ENCODE assay signal across 8 cellular contexts in genomic region chr12:4526923-4527546, GRCh38. TPM values are rescaled to one million over a fixed set of nuclear protein-coding genes. Genes with fewer than 3 reads are reported as not detected.
DNase-seq lines count a peak whose midpoint lies in the region; ATAC-seq, FAIRE-seq and TF ChIP-seq lines count a peak whose summit lies in the region.

No MANE protein-coding gene starts in this region.

- WGBS in A549 (ENCODE audit: missing lambda C conversion rate) = 90% methylated on average over 2 of the region's 2 CpGs
- WGBS in hepatocyte (ENCODE audit: low lambda C conversion rate, missing lambda C conversion rate) = 89% methylated on average over 2 of the region's 2 CpGs

- H3K4me2 ChIP-seq in A549 (no peak overlapping the region), hepatocyte (no peak overlapping the region)

- CTCF ChIA-PET in A549 (lab: Yijun Ruan, JAX) = interaction anchor here (0.7 to 3.2 kb wide), 15 partner anchors 8 to 643 kb away, joined by 3 to 9 read pairs (median 3); a partner anchor contains a TSS

- no peak overlapping the region for H2AFZ ChIP-seq in hepatocyte

- TF ChIP-seq CTCF in A549 (IDR thresholded peaks at IDR 0.05) (peak; percentile 35; the same call in 2 of the 3 replicates), GM10266 (IDR thresholded peaks at IDR 0.05; ENCODE audit: control insufficient read depth, insufficient read depth, low read depth, missing control alignments) (peak; percentile 18), RWPE2 (IDR thresholded peaks at IDR 0.05; ENCODE audit: poor library complexity, severe bottlenecking) (peak; percentile 83), hepatocyte (IDR thresholded peaks at IDR 0.05; ENCODE audit: poor library complexity) (peak; percentile 65)

- H3K36me3 Mint-ChIP-seq in activated naive CD8-positive, alpha-beta T cell treated with anti-CD3 and anti-CD28 coated beads, Interleukin-2, amount 50 U/mL, for 24 hours (ENCODE audit: low read depth) = peaks cover 21% of the 10 kb centered on the region

- TF ChIP-seq POLR2A in A549 (IDR thresholded peaks at IDR 0.05; ENCODE audit: low read length) = no peak

- no peak for ATAC-seq in A549
- no peak for ATAC-seq in RWPE2 (ENCODE audit: low read depth)
- no peak for ATAC-seq in activated naive CD8-positive, alpha-beta T cell treated with anti-CD3 and anti-CD28 coated beads, Interleukin-2, amount 50 U/mL, for 24 hours

- H3K27me3 Mint-ChIP-seq in activated naive CD8-positive, alpha-beta T cell treated with anti-CD3 and anti-CD28 coated beads, Interleukin-2, amount 50 U/mL, for 24 hours = no peaks in the 10 kb centered on the region

- H3K27ac Mint-ChIP-seq in activated naive CD8-positive, alpha-beta T cell treated with anti-CD3 and anti-CD28 coated beads, Interleukin-2, amount 50 U/mL, for 24 hours = no peak overlapping the region

- H3K4me3 Mint-ChIP-seq in activated naive CD8-positive, alpha-beta T cell treated with anti-CD3 and anti-CD28 coated beads, Interleukin-2, amount 50 U/mL, for 24 hours = no peak overlapping the region

- TF ChIP-seq EP300 in A549 (IDR thresholded peaks at IDR 0.05) = no peak

- peaks cover 95% of the 10 kb centered on the region for H3K36me3 ChIP-seq in RWPE2 (ENCODE audit: low read depth)
- no peaks in the 10 kb centered on the region for H3K36me3 ChIP-seq in hepatocyte (replicated peaks; ENCODE audit: insufficient read depth, low read depth)

- POLR2A ChIA-PET in A549 (lab: Yijun Ruan, JAX) = no interaction called here

- H3K4me3 ChIP-seq in A549 (no peak overlapping the region), RWPE2 (ENCODE audit: severe bottlenecking) (no peak overlapping the region), hepatocyte (no peak overlapping the region)

- no peak overlapping the region for H3K27ac ChIP-seq in A549
- H3K27ac ChIP-seq in RWPE2 (ENCODE audit: poor library complexity, severe bottlenecking) = no peak overlapping the region
- H3K27ac ChIP-seq in hepatocyte = no peak overlapping the region

- peaks cover 3% of the 10 kb centered on the region for H3K4me1 Mint-ChIP-seq in activated naive CD8-positive, alpha-beta T cell treated with anti-CD3 and anti-CD28 coated beads, Interleukin-2, amount 50 U/mL, for 24 hours

- H3K79me2 ChIP-seq in hepatocyte = no peaks in the 10 kb centered on the region

- H3K9me3 ChIP-seq in A549 (no peaks in the 10 kb centered on the region), RWPE2 (ENCODE audit: severe bottlenecking) (no peaks in the 10 kb centered on the region), hepatocyte (ENCODE audit: low read depth) (no peaks in the 10 kb centered on the region)

- FAIRE-seq in A549 (lab: Jason Lieb, UNC) = no peak

- H3K9me3 Mint-ChIP-seq in activated naive CD8-positive, alpha-beta T cell treated with anti-CD3 and anti-CD28 coated beads, Interleukin-2, amount 50 U/mL, for 24 hours = no peaks in the 10 kb centered on the region

- H3K4me1 ChIP-seq in A549 (no peaks in the 10 kb centered on the region), RWPE2 (ENCODE audit: insufficient read depth, poor library complexity, severe bottlenecking) (no peaks in the 10 kb centered on the region), hepatocyte (ENCODE audit: insufficient read depth) (no peaks in the 10 kb centered on the region)

- H4K20me1 ChIP-seq in hepatocyte (ENCODE audit: insufficient read depth, poor library complexity, severe bottlenecking) = no peaks in the 10 kb centered on the region

- no peaks in the 10 kb centered on the region for H3K9me2 ChIP-seq in hepatocyte (replicated peaks; ENCODE audit: insufficient read depth)

- DNase-seq in A549 (ENCODE audit: low read depth in 1 of 2, low spot score in 1 of 2) = peak in 1 of 2 experiments; percentile 20
- DNase-seq in GM10266 (ENCODE audit: extremely low spot score) = no peak
- no peak for DNase-seq in RWPE2 (ENCODE audit: low spot score)
- no peak for DNase-seq in hepatocyte (ENCODE audit: low spot score)
- DNase-seq in cerebellar nuclear complex (lab: John Stamatoyannopoulos, UW) = no peak
- DNase-seq in activated naive CD8-positive, alpha-beta T cell treated with anti-CD3 and anti-CD28 coated beads, Interleukin-2, amount 50 U/mL, for 24 hours = no peak
- no peak for DNase-seq in activated gamma-delta T cell treated with Interleukin-2 at 50 U/mL for 16 hours
- DNase-seq in HuH-7 (ENCODE audit: low spot score) = no peak

- TF ChIP-seq RAD21 in A549 (conservative IDR thresholded peaks at IDR 0.05 in 1 of 2, IDR thresholded peaks at IDR 0.05 in 1 of 2) = peak; percentile 47 to 64

- H3K27me3 ChIP-seq in RWPE2 (ENCODE audit: insufficient read depth, poor library complexity, severe bottlenecking) = no peaks in the 10 kb centered on the region
- H3K27me3 ChIP-seq in hepatocyte = no peaks in the 10 kb centered on the region

TF ChIP-seq in A549, 52 proteins besides CTCF, POLR2A, EP300 and RAD21:
- TF ChIP-seq SMC3 (IDR thresholded peaks at IDR 0.05) = peak; percentile 53
- TF ChIP-seq HMGXB4 (CRISPR knock-in tag; IDR thresholded peaks at IDR 0.05; ENCODE audit: borderline replicate concordance) = no peak

RNA-seq across cellular contexts. Expression of gene RAD51AP1, which starts 11.7 kb away (rescaled TPM):
- polyA plus RNA-seq in A549 (2011; rRNA removed) (28.8 and 56.7 TPM in 2 replicates), A549 (2017; fragmentation: RNase III; extraction: RNeasy Plus Mini Kit Qiagen cat#74134 plus additional on column Dnase treatment) (26.5 to 32.1 TPM (median 30.6 TPM) in 3 replicates), hepatocyte (4.6 and 5.4 TPM in 2 replicates)
- 12.9 and 15.3 TPM in 2 replicates for polyA plus RNA-seq in A549 (2012; cell fraction: cytosol; rRNA removed)
- polyA plus RNA-seq in A549 (2012; cell fraction: nucleus; rRNA removed) = 7.8 and 11.0 TPM in 2 replicates
- 5.6 and 6.0 TPM in 2 replicates for polyA minus RNA-seq in A549 (2011; rRNA and poly(A)+ RNA removed)
- 9.8 and 11.5 TPM in 2 replicates for total RNA-seq in hepatocyte

RNA-seq across cellular contexts. Expression of gene DYRK4, which starts 35.0 kb away (rescaled TPM):
- polyA plus RNA-seq in A549 (2011; rRNA removed) (84.5 and 90.6 TPM in 2 replicates), A549 (2017; fragmentation: RNase III; extraction: RNeasy Plus Mini Kit Qiagen cat#74134 plus additional on column Dnase treatment) (36.5 to 42.7 TPM (median 40.3 TPM) in 3 replicates), hepatocyte (42.0 and 50.3 TPM in 2 replicates)
- 50.5 and 50.7 TPM in 2 replicates for polyA plus RNA-seq in A549 (2012; cell fraction: cytosol; rRNA removed)
- polyA plus RNA-seq in A549 (2012; cell fraction: nucleus; rRNA removed) = 21.6 and 27.6 TPM in 2 replicates
- polyA minus RNA-seq in A549 (2011; rRNA and poly(A)+ RNA removed) = 28.1 and 34.4 TPM in 2 replicates
- total RNA-seq in hepatocyte = 34.1 and 34.7 TPM in 2 replicates

Comparison
In these comparisons a context has a peak if more than half of its experiments do, and no peak if none do; other contexts are left out.
1. CTCF ChIP-seq: peak in every context shown above with its lines; median percentile 83 in RWPE2; 65 in hepatocyte; 35 in A549; 18 in GM10266.